ENCODE assay signal across 1 cellular context in the genomic region with DNA sequence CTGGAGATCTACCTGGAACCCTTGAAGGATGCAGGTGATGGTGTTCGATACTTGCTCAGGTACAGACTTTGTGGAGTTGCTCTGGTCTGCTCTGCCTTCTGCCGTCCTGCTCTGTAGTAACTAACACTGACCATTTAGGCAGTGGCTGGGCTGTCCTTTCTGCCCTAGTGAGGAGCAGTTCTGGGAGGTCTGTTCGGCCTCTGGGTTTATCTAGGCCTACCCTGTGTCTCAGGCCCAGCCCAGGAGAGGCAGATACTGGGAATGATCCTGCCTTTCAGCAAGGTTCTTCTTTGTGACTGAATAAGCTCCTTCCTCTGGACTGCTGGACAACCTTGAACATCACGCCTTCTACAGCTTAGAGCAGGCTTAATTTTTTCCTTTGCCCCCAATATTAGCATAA.
TF ChIP-seq lines count a peak whose summit lies in the region.

No MANE protein-coding gene starts in this region.

TF ChIP-seq in WTC11, 78 proteins besides CTCF, POLR2A, EP300 and RAD21 (continued from another document):
- TF ChIP-seq, protein P1, sequence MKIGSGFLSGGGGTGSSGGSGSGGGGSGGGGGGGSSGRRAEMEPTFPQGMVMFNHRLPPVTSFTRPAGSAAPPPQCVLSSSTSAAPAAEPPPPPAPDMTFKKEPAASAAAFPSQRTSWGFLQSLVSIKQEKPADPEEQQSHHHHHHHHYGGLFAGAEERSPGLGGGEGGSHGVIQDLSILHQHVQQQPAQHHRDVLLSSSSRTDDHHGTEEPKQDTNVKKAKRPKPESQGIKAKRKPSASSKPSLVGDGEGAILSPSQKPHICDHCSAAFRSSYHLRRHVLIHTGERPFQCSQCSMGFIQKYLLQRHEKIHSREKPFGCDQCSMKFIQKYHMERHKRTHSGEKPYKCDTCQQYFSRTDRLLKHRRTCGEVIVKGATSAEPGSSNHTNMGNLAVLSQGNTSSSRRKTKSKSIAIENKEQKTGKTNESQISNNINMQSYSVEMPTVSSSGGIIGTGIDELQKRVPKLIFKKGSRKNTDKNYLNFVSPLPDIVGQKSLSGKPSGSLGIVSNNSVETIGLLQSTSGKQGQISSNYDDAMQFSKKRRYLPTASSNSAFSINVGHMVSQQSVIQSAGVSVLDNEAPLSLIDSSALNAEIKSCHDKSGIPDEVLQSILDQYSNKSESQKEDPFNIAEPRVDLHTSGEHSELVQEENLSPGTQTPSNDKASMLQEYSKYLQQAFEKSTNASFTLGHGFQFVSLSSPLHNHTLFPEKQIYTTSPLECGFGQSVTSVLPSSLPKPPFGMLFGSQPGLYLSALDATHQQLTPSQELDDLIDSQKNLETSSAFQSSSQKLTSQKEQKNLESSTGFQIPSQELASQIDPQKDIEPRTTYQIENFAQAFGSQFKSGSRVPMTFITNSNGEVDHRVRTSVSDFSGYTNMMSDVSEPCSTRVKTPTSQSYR (CRISPR knock-in tag; IDR thresholded peaks at IDR 0.05): no peak
- TF ChIP-seq, protein P2, sequence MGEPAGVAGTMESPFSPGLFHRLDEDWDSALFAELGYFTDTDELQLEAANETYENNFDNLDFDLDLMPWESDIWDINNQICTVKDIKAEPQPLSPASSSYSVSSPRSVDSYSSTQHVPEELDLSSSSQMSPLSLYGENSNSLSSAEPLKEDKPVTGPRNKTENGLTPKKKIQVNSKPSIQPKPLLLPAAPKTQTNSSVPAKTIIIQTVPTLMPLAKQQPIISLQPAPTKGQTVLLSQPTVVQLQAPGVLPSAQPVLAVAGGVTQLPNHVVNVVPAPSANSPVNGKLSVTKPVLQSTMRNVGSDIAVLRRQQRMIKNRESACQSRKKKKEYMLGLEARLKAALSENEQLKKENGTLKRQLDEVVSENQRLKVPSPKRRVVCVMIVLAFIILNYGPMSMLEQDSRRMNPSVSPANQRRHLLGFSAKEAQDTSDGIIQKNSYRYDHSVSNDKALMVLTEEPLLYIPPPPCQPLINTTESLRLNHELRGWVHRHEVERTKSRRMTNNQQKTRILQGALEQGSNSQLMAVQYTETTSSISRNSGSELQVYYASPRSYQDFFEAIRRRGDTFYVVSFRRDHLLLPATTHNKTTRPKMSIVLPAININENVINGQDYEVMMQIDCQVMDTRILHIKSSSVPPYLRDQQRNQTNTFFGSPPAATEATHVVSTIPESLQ (CRISPR knock-in tag; IDR thresholded peaks at IDR 0.05): no peak
- TF ChIP-seq PRRX2 (CRISPR knock-in tag; IDR thresholded peaks at IDR 0.05) (no peak), JAZF1 (CRISPR knock-in tag; IDR thresholded peaks at IDR 0.05) (no peak), NFYB (CRISPR knock-in tag; conservative IDR thresholded peaks at IDR 0.05; ENCODE audit: low read depth) (no peak), GABPB1 (CRISPR knock-in tag; IDR thresholded peaks at IDR 0.05) (no peak), ZNF671 (CRISPR knock-in tag; IDR thresholded peaks at IDR 0.05) (no peak), CBFB (CRISPR knock-in tag; IDR thresholded peaks at IDR 0.05; ENCODE audit: low read depth) (no peak), RELA (CRISPR knock-in tag; IDR thresholded peaks at IDR 0.05; ENCODE audit: borderline replicate concordance) (no peak), ESRRA (CRISPR knock-in tag; IDR thresholded peaks at IDR 0.05; ENCODE audit: borderline replicate concordance) (no peak), SOX15 (CRISPR knock-in tag; IDR thresholded peaks at IDR 0.05) (no peak), ZNF416 (CRISPR knock-in tag; IDR thresholded peaks at IDR 0.05) (no peak)
- TF ChIP-seq, protein P3, sequence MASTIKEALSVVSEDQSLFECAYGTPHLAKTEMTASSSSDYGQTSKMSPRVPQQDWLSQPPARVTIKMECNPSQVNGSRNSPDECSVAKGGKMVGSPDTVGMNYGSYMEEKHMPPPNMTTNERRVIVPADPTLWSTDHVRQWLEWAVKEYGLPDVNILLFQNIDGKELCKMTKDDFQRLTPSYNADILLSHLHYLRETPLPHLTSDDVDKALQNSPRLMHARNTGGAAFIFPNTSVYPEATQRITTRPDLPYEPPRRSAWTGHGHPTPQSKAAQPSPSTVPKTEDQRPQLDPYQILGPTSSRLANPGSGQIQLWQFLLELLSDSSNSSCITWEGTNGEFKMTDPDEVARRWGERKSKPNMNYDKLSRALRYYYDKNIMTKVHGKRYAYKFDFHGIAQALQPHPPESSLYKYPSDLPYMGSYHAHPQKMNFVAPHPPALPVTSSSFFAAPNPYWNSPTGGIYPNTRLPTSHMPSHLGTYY (CRISPR knock-in tag; IDR thresholded peaks at IDR 0.05): no peak
- TF ChIP-seq, protein P4, sequence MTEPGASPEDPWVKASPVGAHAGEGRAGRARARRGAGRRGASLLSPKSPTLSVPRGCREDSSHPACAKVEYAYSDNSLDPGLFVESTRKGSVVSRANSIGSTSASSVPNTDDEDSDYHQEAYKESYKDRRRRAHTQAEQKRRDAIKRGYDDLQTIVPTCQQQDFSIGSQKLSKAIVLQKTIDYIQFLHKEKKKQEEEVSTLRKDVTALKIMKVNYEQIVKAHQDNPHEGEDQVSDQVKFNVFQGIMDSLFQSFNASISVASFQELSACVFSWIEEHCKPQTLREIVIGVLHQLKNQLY (CRISPR knock-in tag; IDR thresholded peaks at IDR 0.05): no peak
- TF ChIP-seq, protein P5, sequence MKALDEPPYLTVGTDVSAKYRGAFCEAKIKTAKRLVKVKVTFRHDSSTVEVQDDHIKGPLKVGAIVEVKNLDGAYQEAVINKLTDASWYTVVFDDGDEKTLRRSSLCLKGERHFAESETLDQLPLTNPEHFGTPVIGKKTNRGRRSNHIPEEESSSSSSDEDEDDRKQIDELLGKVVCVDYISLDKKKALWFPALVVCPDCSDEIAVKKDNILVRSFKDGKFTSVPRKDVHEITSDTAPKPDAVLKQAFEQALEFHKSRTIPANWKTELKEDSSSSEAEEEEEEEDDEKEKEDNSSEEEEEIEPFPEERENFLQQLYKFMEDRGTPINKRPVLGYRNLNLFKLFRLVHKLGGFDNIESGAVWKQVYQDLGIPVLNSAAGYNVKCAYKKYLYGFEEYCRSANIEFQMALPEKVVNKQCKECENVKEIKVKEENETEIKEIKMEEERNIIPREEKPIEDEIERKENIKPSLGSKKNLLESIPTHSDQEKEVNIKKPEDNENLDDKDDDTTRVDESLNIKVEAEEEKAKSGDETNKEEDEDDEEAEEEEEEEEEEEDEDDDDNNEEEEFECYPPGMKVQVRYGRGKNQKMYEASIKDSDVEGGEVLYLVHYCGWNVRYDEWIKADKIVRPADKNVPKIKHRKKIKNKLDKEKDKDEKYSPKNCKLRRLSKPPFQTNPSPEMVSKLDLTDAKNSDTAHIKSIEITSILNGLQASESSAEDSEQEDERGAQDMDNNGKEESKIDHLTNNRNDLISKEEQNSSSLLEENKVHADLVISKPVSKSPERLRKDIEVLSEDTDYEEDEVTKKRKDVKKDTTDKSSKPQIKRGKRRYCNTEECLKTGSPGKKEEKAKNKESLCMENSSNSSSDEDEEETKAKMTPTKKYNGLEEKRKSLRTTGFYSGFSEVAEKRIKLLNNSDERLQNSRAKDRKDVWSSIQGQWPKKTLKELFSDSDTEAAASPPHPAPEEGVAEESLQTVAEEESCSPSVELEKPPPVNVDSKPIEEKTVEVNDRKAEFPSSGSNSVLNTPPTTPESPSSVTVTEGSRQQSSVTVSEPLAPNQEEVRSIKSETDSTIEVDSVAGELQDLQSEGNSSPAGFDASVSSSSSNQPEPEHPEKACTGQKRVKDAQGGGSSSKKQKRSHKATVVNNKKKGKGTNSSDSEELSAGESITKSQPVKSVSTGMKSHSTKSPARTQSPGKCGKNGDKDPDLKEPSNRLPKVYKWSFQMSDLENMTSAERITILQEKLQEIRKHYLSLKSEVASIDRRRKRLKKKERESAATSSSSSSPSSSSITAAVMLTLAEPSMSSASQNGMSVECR (CRISPR knock-in tag; IDR thresholded peaks at IDR 0.05; ENCODE audit: borderline replicate concordance): no peak
- TF ChIP-seq, protein P6, sequence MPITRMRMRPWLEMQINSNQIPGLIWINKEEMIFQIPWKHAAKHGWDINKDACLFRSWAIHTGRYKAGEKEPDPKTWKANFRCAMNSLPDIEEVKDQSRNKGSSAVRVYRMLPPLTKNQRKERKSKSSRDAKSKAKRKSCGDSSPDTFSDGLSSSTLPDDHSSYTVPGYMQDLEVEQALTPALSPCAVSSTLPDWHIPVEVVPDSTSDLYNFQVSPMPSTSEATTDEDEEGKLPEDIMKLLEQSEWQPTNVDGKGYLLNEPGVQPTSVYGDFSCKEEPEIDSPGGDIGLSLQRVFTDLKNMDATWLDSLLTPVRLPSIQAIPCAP (CRISPR knock-in tag; IDR thresholded peaks at IDR 0.05): no peak
- TF ChIP-seq, protein P7, sequence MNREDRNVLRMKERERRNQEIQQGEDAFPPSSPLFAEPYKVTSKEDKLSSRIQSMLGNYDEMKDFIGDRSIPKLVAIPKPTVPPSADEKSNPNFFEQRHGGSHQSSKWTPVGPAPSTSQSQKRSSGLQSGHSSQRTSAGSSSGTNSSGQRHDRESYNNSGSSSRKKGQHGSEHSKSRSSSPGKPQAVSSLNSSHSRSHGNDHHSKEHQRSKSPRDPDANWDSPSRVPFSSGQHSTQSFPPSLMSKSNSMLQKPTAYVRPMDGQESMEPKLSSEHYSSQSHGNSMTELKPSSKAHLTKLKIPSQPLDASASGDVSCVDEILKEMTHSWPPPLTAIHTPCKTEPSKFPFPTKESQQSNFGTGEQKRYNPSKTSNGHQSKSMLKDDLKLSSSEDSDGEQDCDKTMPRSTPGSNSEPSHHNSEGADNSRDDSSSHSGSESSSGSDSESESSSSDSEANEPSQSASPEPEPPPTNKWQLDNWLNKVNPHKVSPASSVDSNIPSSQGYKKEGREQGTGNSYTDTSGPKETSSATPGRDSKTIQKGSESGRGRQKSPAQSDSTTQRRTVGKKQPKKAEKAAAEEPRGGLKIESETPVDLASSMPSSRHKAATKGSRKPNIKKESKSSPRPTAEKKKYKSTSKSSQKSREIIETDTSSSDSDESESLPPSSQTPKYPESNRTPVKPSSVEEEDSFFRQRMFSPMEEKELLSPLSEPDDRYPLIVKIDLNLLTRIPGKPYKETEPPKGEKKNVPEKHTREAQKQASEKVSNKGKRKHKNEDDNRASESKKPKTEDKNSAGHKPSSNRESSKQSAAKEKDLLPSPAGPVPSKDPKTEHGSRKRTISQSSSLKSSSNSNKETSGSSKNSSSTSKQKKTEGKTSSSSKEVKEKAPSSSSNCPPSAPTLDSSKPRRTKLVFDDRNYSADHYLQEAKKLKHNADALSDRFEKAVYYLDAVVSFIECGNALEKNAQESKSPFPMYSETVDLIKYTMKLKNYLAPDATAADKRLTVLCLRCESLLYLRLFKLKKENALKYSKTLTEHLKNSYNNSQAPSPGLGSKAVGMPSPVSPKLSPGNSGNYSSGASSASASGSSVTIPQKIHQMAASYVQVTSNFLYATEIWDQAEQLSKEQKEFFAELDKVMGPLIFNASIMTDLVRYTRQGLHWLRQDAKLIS (CRISPR knock-in tag; IDR thresholded peaks at IDR 0.05; ENCODE audit: borderline replicate concordance): no peak
